18 cellular contexts compared by ENCODE assay signal in the genomic region with DNA sequence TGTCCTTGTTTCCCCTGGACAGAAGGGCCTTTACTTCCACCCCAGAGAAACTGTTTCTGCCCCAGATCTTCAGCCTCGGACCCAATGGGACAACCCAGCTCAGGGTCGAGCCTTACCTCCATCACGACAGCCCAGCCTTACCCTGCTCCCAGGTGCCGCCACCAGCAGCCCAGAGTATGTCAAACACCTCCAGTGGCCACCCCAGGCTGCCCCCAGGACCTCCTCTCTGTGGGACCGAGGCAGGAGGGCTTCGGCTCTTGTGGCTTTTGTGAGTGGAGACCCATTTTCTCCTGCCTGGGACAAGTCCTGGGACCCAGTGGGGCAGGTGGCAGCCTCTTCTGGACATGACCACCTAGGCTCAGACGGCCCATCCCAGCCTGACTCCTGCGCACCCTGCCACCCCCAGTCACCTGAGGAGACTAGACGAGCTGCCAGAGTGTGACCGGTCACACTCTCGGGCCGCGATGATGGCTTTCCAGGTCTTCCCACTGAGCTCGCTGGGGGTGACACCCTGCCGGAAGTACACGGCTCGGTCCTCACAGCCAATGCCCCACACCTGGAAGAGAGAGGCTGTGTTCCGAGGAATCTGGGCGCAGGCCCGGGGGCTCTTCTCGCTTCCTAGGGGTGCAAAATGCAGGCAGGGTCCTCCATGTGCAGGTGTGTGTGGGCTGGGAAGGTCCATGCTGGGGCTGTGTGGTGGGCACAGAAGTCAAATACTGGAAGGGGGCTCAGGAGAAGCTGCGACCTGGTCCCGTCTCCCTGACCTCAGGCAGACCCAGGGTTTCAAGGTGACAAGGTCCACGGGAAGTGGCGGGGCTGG. TPM values are rescaled to one million over a fixed set of nuclear protein-coding genes. Genes with fewer than 3 reads are reported as not detected.
DNase-seq lines count a peak whose midpoint lies in the region; ATAC-seq, FAIRE-seq and TF ChIP-seq lines count a peak whose summit lies in the region.
"Had no signal": no experiment of that assay in that cellular context is flagged by ENCODE, and none has a peak within 500 bp of the region (broad histone marks: within the 10 kb centered on the region; RNA-seq: fewer than 3 reads in every experiment).

No MANE protein-coding gene starts in this region.

- H3K27ac ChIP-seq in osteoblast (ENCODE audit: low read depth, low read length), result no peak overlapping the region
- H3K27ac ChIP-seq: A549, C4-2B had no signal

- peaks cover 30% of the 10 kb centered on the region for H3K36me3 Mint-ChIP-seq in endothelial cell (ENCODE audit: low read depth, unreplicated experiment)

- H3K9me3 Mint-ChIP-seq in endothelial cell (ENCODE audit: unreplicated experiment), result no peaks in the 10 kb centered on the region
- H3K9me3 Mint-ChIP-seq: CD4-positive, alpha-beta T cell had no signal

- peaks cover 3% of the 10 kb centered on the region for H3K27me3 Mint-ChIP-seq in endothelial cell (ENCODE audit: unreplicated experiment)
- H3K27me3 Mint-ChIP-seq: CD4-positive, alpha-beta T cell had no signal

- H2AFZ ChIP-seq in osteoblast (ENCODE audit: low read length), result no peak overlapping the region

- no peaks in the 10 kb centered on the region for H4K20me1 ChIP-seq in osteoblast (ENCODE audit: insufficient read depth, low read length)

- peak; percentile 2 for DNase-seq in 8988T
- DNase-seq in GM12892 (ENCODE audit: insufficient read length), result peak; percentile 9
- DNase-seq in endothelial cell (ENCODE audit: low spot score), result no peak
- DNase-seq in osteoblast (ENCODE audit: insufficient read length, low spot score, missing footprints), result peak; percentile 41
- no peak for DNase-seq in NCI-H446 treated with DMSO at 0.1 percent for 48 hours (lab: John Stamatoyannopoulos, UW)
- DNase-seq: AML-193; Caco-2; CD4-positive, alpha-beta T cell had no signal

- H3K9me3 ChIP-seq in osteoblast (ENCODE audit: low read depth, low read length), result no peaks in the 10 kb centered on the region
- H3K9me3 ChIP-seq: A549, Caco-2, HAP-1 had no signal

- no peaks in the 10 kb centered on the region for H3K79me2 ChIP-seq in osteoblast (ENCODE audit: insufficient read depth, low read length)

- no peaks in the 10 kb centered on the region for H3K4me1 ChIP-seq in osteoblast (ENCODE audit: insufficient read depth, low read length)
- H3K4me1 ChIP-seq: A549, Caco-2, HAP-1 had no signal

- peaks cover 16% of the 10 kb centered on the region for H3K36me3 ChIP-seq in osteoblast (ENCODE audit: insufficient read depth, low read length)
- H3K36me3 ChIP-seq: HAP-1 had no signal

- no peak for TF ChIP-seq POLR2A in GM12892 (IDR thresholded peaks at IDR 0.05; ENCODE audit: low read depth, low read length)

- H3K27ac Mint-ChIP-seq in endothelial cell (ENCODE audit: unreplicated experiment), result peak overlapping the region; percentile 24
- H3K27ac Mint-ChIP-seq: CD4-positive, alpha-beta T cell had no signal

- H3K4me3 ChIP-seq in osteoblast (ENCODE audit: insufficient read depth, low read length), result no peak overlapping the region
- H3K4me3 ChIP-seq: A549, HAP-1 had no signal

- no peak overlapping the region for H3K4me2 ChIP-seq in osteoblast (ENCODE audit: insufficient read depth, low read length)
- H3K4me2 ChIP-seq: A549 had no signal

- no peak overlapping the region for H3K4me3 Mint-ChIP-seq in endothelial cell (ENCODE audit: unreplicated experiment)
- H3K4me3 Mint-ChIP-seq: CD4-positive, alpha-beta T cell had no signal

- TF ChIP-seq CTCF in endothelial cell (IDR thresholded peaks at IDR 0.05; ENCODE audit: unreplicated experiment) (no peak), osteoblast (IDR thresholded peaks at IDR 0.05; ENCODE audit: extremely low read depth, low read depth, low read length) (no peak)

- no peaks in the 10 kb centered on the region for H3K27me3 ChIP-seq in osteoblast (ENCODE audit: insufficient read depth, low read length)

- no peak for ATAC-seq in HG02759 (IDR thresholded peaks at IDR 0.05; ENCODE audit: unreplicated experiment)
- ATAC-seq: A549 had no signal

- FAIRE-seq in GM12892 (lab: Jason Lieb, UNC), result no peak
- FAIRE-seq: A549, D721Med, G401.6, GM12891, GM18507, H1 had no signal

- H3K4me1 Mint-ChIP-seq in endothelial cell (ENCODE audit: unreplicated experiment), result no peaks in the 10 kb centered on the region

RNA-seq across cellular contexts. Expression of a gene that starts 15.5 kb away (rescaled TPM):
- polyA plus RNA-seq in GM12892 (2012; ENCODE audit: missing spikeins), result 6.4 TPM
- total RNA-seq in endothelial cell (ENCODE audit: unreplicated experiment), result 129 TPM
- total RNA-seq in osteoblast, result 20.3 and 22.4 TPM in 2 replicates

RNA-seq across cellular contexts. Expression of a gene that starts 25.3 kb away (rescaled TPM):
- not detected for polyA plus RNA-seq in GM12892 (2012; ENCODE audit: missing spikeins)
- total RNA-seq in endothelial cell (ENCODE audit: unreplicated experiment) (1.2 TPM), osteoblast (not detected in 2 replicates)
- total RNA-seq: CD4-positive, alpha-beta T cell had no signal
- polyA plus RNA-seq: BJ had no signal

RNA-seq across cellular contexts. Expression of a gene that starts 44.9 kb away (rescaled TPM):
- 62.1 TPM for polyA plus RNA-seq in GM12892 (2012; ENCODE audit: missing spikeins)
- total RNA-seq in endothelial cell (ENCODE audit: unreplicated experiment), result 300 TPM
- 95.9 and 113 TPM in 2 replicates for total RNA-seq in osteoblast

Comparison
In these comparisons a context has a peak if more than half of its experiments do, and no peak if none do; other contexts are left out.
1. DNase-seq: peak in 8988T (single experiment), GM12892 (single experiment) and osteoblast (single experiment); none in endothelial cell (single experiment) and NCI-H446 treated with DMSO at 0.1 percent for 48 hours (single experiment).